10 cellular contexts compared by ENCODE assay signal in the genomic region with DNA sequence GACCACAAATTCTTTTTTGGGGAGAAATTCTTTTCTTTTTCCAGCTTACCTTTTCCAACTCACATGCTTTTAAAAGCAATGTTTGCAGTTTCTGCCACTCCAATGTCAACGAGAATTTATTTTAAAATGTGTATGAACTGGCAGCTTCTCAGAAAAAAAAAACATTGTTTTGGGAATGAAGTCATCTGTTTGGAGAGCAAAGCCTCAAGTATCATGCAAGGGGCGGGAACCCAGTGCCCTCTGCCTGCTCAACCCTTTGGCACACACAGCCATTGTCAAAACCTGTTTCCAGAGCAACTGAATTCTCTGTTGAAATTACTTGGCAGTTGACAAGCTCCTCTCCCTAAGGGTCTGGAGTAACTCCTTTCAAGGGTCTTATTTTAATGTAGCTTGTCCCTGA.
DNase-seq lines count a peak whose midpoint lies in the region; ATAC-seq, FAIRE-seq and TF ChIP-seq lines count a peak whose summit lies in the region.
"Had no signal": no experiment of that assay in that cellular context is flagged by ENCODE, and none has a peak within 500 bp of the region (broad histone marks: within the 10 kb centered on the region; RNA-seq: fewer than 3 reads in every experiment).

No MANE protein-coding gene starts in this region.

- no TSS peak for BruUV-seq in HepG2 (replicated peaks; lab: Mats Ljungman, UMichigan)
- BruUV-seq in PC-9 (replicated peaks; lab: Mats Ljungman, UMichigan) = no TSS peak

- FAIRE-seq in HepG2 (lab: Jason Lieb, UNC) = no peak

- H3K4me1 ChIP-seq in liver (ENCODE audit: control insufficient read depth in 4 of 4, insufficient read depth in 4 of 4, low read length in 3 of 4) = peaks cover 0 to 30% (median 12%) of the 10 kb centered on the region in 4 donors
- no peaks in the 10 kb centered on the region for H3K4me1 ChIP-seq in HepG2 (ENCODE audit: insufficient read depth, low read length)
- H3K4me1 ChIP-seq in PC-9 (replicated peaks; ENCODE audit: insufficient read depth) = peaks cover 25% of the 10 kb centered on the region
- peaks cover 13 to 23% of the 10 kb centered on the region in 2 donors for H3K4me1 ChIP-seq in aorta (ENCODE audit: control insufficient read depth in 1 of 2, insufficient read depth in 2 of 2, low read length in 2 of 2)
- H3K4me1 ChIP-seq in uterus = no peaks in the 10 kb centered on the region

- H3K27ac ChIP-seq in liver (ENCODE audit: low read depth in 1 of 2, low read length in 2 of 2) = peak overlapping the region in 1 of 2 donors; percentile 27
- no peak overlapping the region for H3K27ac ChIP-seq in HepG2 (ENCODE audit: extremely low read length, insufficient read depth, low read length)
- peak overlapping the region; percentile 65 for H3K27ac ChIP-seq in PC-9
- H3K27ac ChIP-seq in aorta (ENCODE audit: low read depth in 1 of 2, low read length in 2 of 2) = peak overlapping the region in 1 of 2 donors; percentile 70
- H3K27ac ChIP-seq in uterus = no peak overlapping the region

- no peak for ATAC-seq in HepG2
- ATAC-seq in aorta (ENCODE audit: low FRiP score) = peak; percentile 75
- no peak for ATAC-seq in activated CD8-positive, alpha-beta memory T cell treated with anti-CD3 and anti-CD28 coated beads, Interleukin-2, amount 10 ng/mL, durations not matched to agents 7 days and 5 days

- TF ChIP-seq CTCF in liver (IDR thresholded peaks at IDR 0.05; ENCODE audit: low read depth, low read length, missing input control) (no peak), HepG2 (CRISPR knock-in tag; IDR thresholded peaks at IDR 0.05) (no peak), PC-9 (conservative IDR thresholded peaks at IDR 0.05) (no peak), uterus (IDR thresholded peaks at IDR 0.05) (no peak)

- H3K9ac ChIP-seq in liver (ENCODE audit: low read depth in 1 of 2, low read length in 2 of 2) = no peak overlapping the region
- H3K9ac ChIP-seq in HepG2 (ENCODE audit: insufficient read depth, low read depth, low read length) = no peak overlapping the region

- H3K4me2 ChIP-seq in HepG2 (ENCODE audit: low read depth, low read length) = no peak overlapping the region
- peak overlapping the region; percentile 58 for H3K4me2 ChIP-seq in PC-9

- H3K36me3 ChIP-seq in liver (ENCODE audit: control insufficient read depth in 4 of 4, insufficient read depth in 3 of 4, low read depth in 1 of 4, low read length in 3 of 4) (no peaks in the 10 kb centered on the region), HepG2 (replicated peaks in 1 of 2; ENCODE audit: control insufficient read depth in 1 of 2, insufficient read depth in 2 of 2, low read length in 2 of 2) (no peaks in the 10 kb centered on the region), PC-9 (ENCODE audit: low read depth) (no peaks in the 10 kb centered on the region), aorta (ENCODE audit: control insufficient read depth in 1 of 2, insufficient read depth in 2 of 2, low read length in 1 of 2) (no peaks in the 10 kb centered on the region), uterus (no peaks in the 10 kb centered on the region)

- TF ChIP-seq EP300 in HepG2 (IDR thresholded peaks at IDR 0.05; ENCODE audit: low read depth in 2 of 2, low read length in 2 of 2) = no peak
- no peak for TF ChIP-seq EP300 in HepG2 (CRISPR knock-in tag; IDR thresholded peaks at IDR 0.05; ENCODE audit: borderline replicate concordance)

- no peak overlapping the region for H3K4me3 ChIP-seq in liver (ENCODE audit: low read depth in 1 of 3, low read length in 3 of 3)
- no peak overlapping the region for H3K4me3 ChIP-seq in HepG2 (replicated peaks in 1 of 3; ENCODE audit: insufficient read depth in 1 of 3, low read depth in 2 of 3, low read length in 3 of 3)
- H3K4me3 ChIP-seq in PC-9 = no peak overlapping the region
- H3K4me3 ChIP-seq in aorta (ENCODE audit: low read length in 2 of 2) = no peak overlapping the region
- no peak overlapping the region for H3K4me3 ChIP-seq in uterus

- H3K27me3 ChIP-seq in liver (ENCODE audit: control insufficient read depth in 4 of 4, insufficient read depth in 4 of 4, low read length in 3 of 4) = no peaks in the 10 kb centered on the region
- H3K27me3 ChIP-seq in HepG2 (ENCODE audit: control insufficient read depth in 1 of 2, insufficient read depth in 2 of 2, low read length in 2 of 2) = 0 out of 5 replicates have a peak, but pooled peaks cover 0 to 4% of the 10 kb centered on the region in 2 experiments
- H3K27me3 ChIP-seq in PC-9 (ENCODE audit: insufficient read depth, low read depth) = no peaks in the 10 kb centered on the region
- no peaks in the 10 kb centered on the region for H3K27me3 ChIP-seq in aorta (ENCODE audit: control insufficient read depth in 1 of 2, insufficient read depth in 2 of 2, low read length in 1 of 2)
- no peaks in the 10 kb centered on the region for H3K27me3 ChIP-seq in uterus

- H3K79me2 ChIP-seq in HepG2 (ENCODE audit: insufficient read depth, low read length) = no peaks in the 10 kb centered on the region
- no peaks in the 10 kb centered on the region for H3K79me2 ChIP-seq in PC-9 (ENCODE audit: low read depth)

- no peaks in the 10 kb centered on the region for H3K27me3 Mint-ChIP-seq in activated CD8-positive, alpha-beta memory T cell treated with anti-CD3 and anti-CD28 coated beads, Interleukin-2, amount 10 ng/mL, durations not matched to agents 7 days and 5 days
- H3K27me3 Mint-ChIP-seq: memory B cell had no signal

- H2AFZ ChIP-seq in HepG2 (ENCODE audit: low read length) (no peak overlapping the region), PC-9 (no peak overlapping the region)

- no peak for TF ChIP-seq POLR2A in HepG2 (IDR thresholded peaks at IDR 0.05; ENCODE audit: insufficient read depth in 1 of 2, low read depth in 2 of 2, low read length in 2 of 2)
- TF ChIP-seq POLR2A in uterus (IDR thresholded peaks at IDR 0.05) = no peak

- no peaks in the 10 kb centered on the region for H3K9me3 Mint-ChIP-seq in activated CD8-positive, alpha-beta memory T cell treated with anti-CD3 and anti-CD28 coated beads, Interleukin-2, amount 10 ng/mL, durations not matched to agents 7 days and 5 days (ENCODE audit: low read depth)
- H3K9me3 Mint-ChIP-seq: memory B cell had no signal

- H3K9me3 ChIP-seq in liver (ENCODE audit: control insufficient read depth in 4 of 4, low read length in 3 of 4) = no peaks in the 10 kb centered on the region
- H3K9me3 ChIP-seq in HepG2 (ENCODE audit: low read length) = no peaks in the 10 kb centered on the region
- H3K9me3 ChIP-seq in PC-9 (ENCODE audit: insufficient read depth, low read depth) = no peaks in the 10 kb centered on the region
- no peaks in the 10 kb centered on the region for H3K9me3 ChIP-seq in aorta (ENCODE audit: control insufficient read depth, low read length)
- H3K9me3 ChIP-seq in uterus = no peaks in the 10 kb centered on the region

- H3F3A ChIP-seq in PC-9 (ENCODE audit: insufficient read depth, low read depth) = peaks cover 12% of the 10 kb centered on the region; the same call in 1 of the 2 replicates

- intact Hi-C loops in HepG2 (cut with micrococcal nuclease; ENCODE audit: unreplicated experiment) (no loop called here), PC-9 (cut with micrococcal nuclease; ENCODE audit: unreplicated experiment) (no loop called here), aorta (cut with DNase I) (no loop called here), uterus (cut with DNase I; ENCODE audit: low total_unique reads) (no loop called here)

- H3K27ac Mint-ChIP-seq in activated CD8-positive, alpha-beta memory T cell treated with anti-CD3 and anti-CD28 coated beads, Interleukin-2, amount 10 ng/mL, durations not matched to agents 7 days and 5 days = no peak overlapping the region
- H3K27ac Mint-ChIP-seq: memory B cell had no signal

- no peak for DNase-seq in HepG2 (ENCODE audit: low spot score)
- peak; percentile 52 to 83 for DNase-seq in PC-9
- DNase-seq in fibroblast of the conjunctiva (ENCODE audit: low read depth) = peak; percentile 74
- peak; percentile 79 to 82 for DNase-seq in aorta
- no peak for DNase-seq in activated CD8-positive, alpha-beta memory T cell treated with anti-CD3 and anti-CD28 coated beads, Interleukin-2, amount 10 ng/mL, durations not matched to agents 7 days and 5 days
- no peak for DNase-seq in uterus
- no peak for DNase-seq in iPS-NIHi11 (ENCODE audit: low spot score)
- DNase-seq: KG1 had no signal

- peaks cover 2% of the 10 kb centered on the region for H3K4me1 Mint-ChIP-seq in activated CD8-positive, alpha-beta memory T cell treated with anti-CD3 and anti-CD28 coated beads, Interleukin-2, amount 10 ng/mL, durations not matched to agents 7 days and 5 days
- H3K4me1 Mint-ChIP-seq: memory B cell had no signal

- H4K20me1 ChIP-seq in HepG2 (ENCODE audit: insufficient read depth, low read length) (no peaks in the 10 kb centered on the region), PC-9 (ENCODE audit: insufficient read depth) (no peaks in the 10 kb centered on the region)

- CTCF ChIA-PET in HepG2 (lab: Yijun Ruan, JAX; ENCODE audit: low intra/inter-chr PET ratio, low total read pairs) = no interaction called here
- CTCF ChIA-PET in PC-9 (lab: Charles Lee) = interaction anchor here (0.6 kb wide), 1 partner anchor 93 kb away, joined by 3 read pairs; no protein-coding TSS in a partner anchor
- CTCF ChIA-PET in activated CD8-positive, alpha-beta memory T cell treated with anti-CD3 and anti-CD28 coated beads, Interleukin-2, amount 10 ng/mL, durations not matched to agents 7 days and 5 days (lab: Charles Lee) = no interaction called here

- POLR2A ChIA-PET in HepG2 (lab: Yijun Ruan, JAX) (no interaction called here), PC-9 (lab: Charles Lee; ENCODE audit: unreplicated experiment) (interaction anchor here (0.6 to 0.7 kb wide), 2 partner anchors 40 to 1720 kb away, joined by 3 to 5 read pairs; no protein-coding TSS in a partner anchor)

- no peaks in the 10 kb centered on the region for H3K9me2 ChIP-seq in PC-9 (ENCODE audit: insufficient read depth)

- H3K36me3 Mint-ChIP-seq in activated CD8-positive, alpha-beta memory T cell treated with anti-CD3 and anti-CD28 coated beads, Interleukin-2, amount 10 ng/mL, durations not matched to agents 7 days and 5 days = no peaks in the 10 kb centered on the region
- H3K36me3 Mint-ChIP-seq: memory B cell had no signal

- WGBS in liver = 27% methylated on average over 2 of the region's 2 CpGs
- 0% methylated on average over 2 of the region's 2 CpGs for WGBS in HepG2 (ENCODE audit: low lambda C conversion rate)
- WGBS in aorta, 2 donors = 2 to 5% methylated on average over 2 of the region's 2 CpGs

- H3K4me3 Mint-ChIP-seq in activated CD8-positive, alpha-beta memory T cell treated with anti-CD3 and anti-CD28 coated beads, Interleukin-2, amount 10 ng/mL, durations not matched to agents 7 days and 5 days = no peak overlapping the region
- H3K4me3 Mint-ChIP-seq: memory B cell had no signal

- TF ChIP-seq RAD21 in liver (IDR thresholded peaks at IDR 0.05) = no peak
- TF ChIP-seq RAD21 in HepG2 (CRISPR knock-in tag; IDR thresholded peaks at IDR 0.05) = no peak

- in situ Hi-C loops in HepG2 (cut with HindIII; ENCODE audit: extremely low pct_ligation_motif_present, low pct_unique_long_range_greater_than_20kb) = no loop called here

TF ChIP-seq in HepG2, 621 proteins besides CTCF, POLR2A, EP300 and RAD21 (continues in another document):
- TF ChIP-seq ZSCAN21 (CRISPR knock-in tag; IDR thresholded peaks at IDR 0.05; ENCODE audit: borderline replicate concordance) = no peak

Comparison
In these comparisons a context has a peak if more than half of its experiments do, and no peak if none do; other contexts are left out.
1. DNase-seq: peak in PC-9 (2 of 2), fibroblast of the conjunctiva (single experiment) and aorta (2 of 2); none in HepG2 (single experiment), activated CD8-positive, alpha-beta memory T cell treated with anti-CD3 and anti-CD28 coated beads, Interleukin-2, amount 10 ng/mL, durations not matched to agents 7 days and 5 days (single experiment), uterus (0 of 2) and iPS-NIHi11 (single experiment).